26 cellular contexts compared by ENCODE assay signal in the genomic region with DNA sequence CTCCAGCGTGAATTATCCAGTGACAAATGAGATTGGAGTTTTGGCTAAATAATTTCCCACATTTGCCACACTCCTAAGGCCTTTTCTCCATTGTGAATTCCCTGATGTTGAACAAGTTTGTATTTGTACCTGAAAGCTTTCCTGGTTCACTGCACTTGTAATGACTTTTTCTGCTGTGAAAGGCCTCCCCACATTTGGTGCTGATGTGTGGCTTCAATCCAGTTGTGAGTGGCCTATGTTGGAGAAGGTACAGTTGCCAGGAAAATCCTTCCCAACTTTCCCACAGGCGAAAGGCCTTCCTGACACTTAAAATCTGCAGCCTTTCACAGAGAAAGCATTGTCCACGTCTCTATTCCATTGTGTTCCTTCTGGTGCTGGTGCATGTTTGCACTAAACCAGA. TPM values are rescaled to one million over a fixed set of nuclear protein-coding genes. Genes with fewer than 3 reads are reported as not detected.
"Had no signal": no experiment of that assay in that cellular context is flagged by ENCODE, and none has a peak within 500 bp of the region (broad histone marks: within the 10 kb centered on the region; RNA-seq: fewer than 3 reads in every experiment).

No MANE protein-coding gene starts in this region.

- DNase-seq: activated B cell treated with CpG ODN at 0.5 μM for 24 hours; activated CD4-positive, alpha-beta T cell treated with anti-CD3 and anti-CD28 coated beads for 1 hour; activated CD4-positive, alpha-beta T cell treated with anti-CD3 and anti-CD28 coated beads, Interleukin-2, amount 10 ng/mL, durations not matched to agents 24 days and 14 days; activated CD4-positive, alpha-beta T cell treated with anti-CD3 and anti-CD28 coated beads, Interleukin-2, amount 50 U/mL, for 48 hours; activated CD8-positive, alpha-beta memory T cell treated with anti-CD3 and anti-CD28 coated beads, Interleukin-2, amount 10 ng/mL, durations not matched to agents 7 days and 5 days; activated effector memory CD4-positive, alpha-beta T cell treated with Interleukin-2 at 50 U/mL for 16 hours; activated naive CD4-positive, alpha-beta T cell; activated T-cell treated with anti-CD3 and anti-CD28 coated beads, Interleukin-2, amount 50 U/mL, for 24 hours; aorta; central memory CD4-positive, alpha-beta T cell; MG63; MV-4-11; NCI-H1092 treated with DMSO at 0.1 percent for 48 hours; NCI-H1417 treated with DMSO at 0.1 percent for 48 hours; NCI-H1694; NCI-H2029; NCI-H510A treated with DMSO at 0.1 percent for 48 hours; T-cell; T-helper 2 cell; T1000 had no signal

- H3K9me3 ChIP-seq: MG63 had no signal

- H3K4me2 ChIP-seq: KMS-11 had no signal

- H3K27me3 ChIP-seq: MG63 had no signal

- H3K27ac ChIP-seq: KMS-11, SK-N-MC had no signal

- H3K4me1 Mint-ChIP-seq: activated B cell treated with CpG ODN at 0.5 μM for 24 hours; activated naive CD4-positive, alpha-beta T cell treated with anti-CD3 and anti-CD28 coated beads, Interleukin-2, amount 50 U/mL, for 24 hours; T-cell had no signal

- H3K36me3 Mint-ChIP-seq: activated naive CD4-positive, alpha-beta T cell treated with anti-CD3 and anti-CD28 coated beads, Interleukin-2, amount 50 U/mL, for 24 hours; T-cell had no signal

- H3K36me3 ChIP-seq: MG63 had no signal

- H3K4me3 ChIP-seq: MG63, SK-N-MC had no signal

- ATAC-seq: activated CD8-positive, alpha-beta memory T cell treated with anti-CD3 and anti-CD28 coated beads, Interleukin-2, amount 10 ng/mL, durations not matched to agents 7 days and 5 days; Right ventricle myocardium inferior; T-cell had no signal

- H3K9me3 Mint-ChIP-seq: activated B cell treated with CpG ODN at 0.5 μM for 24 hours; activated CD4-positive, alpha-beta T cell treated with anti-CD3 and anti-CD28 coated beads, Interleukin-2, amount 10 ng/mL, durations not matched to agents 24 days and 14 days; activated naive CD4-positive, alpha-beta T cell treated with anti-CD3 and anti-CD28 coated beads, Interleukin-2, amount 50 U/mL, for 24 hours; activated T-cell treated with anti-CD3 and anti-CD28 coated beads, Interleukin-2, amount 50 U/mL, for 24 hours; activated T-helper 1 cell treated with anti-CD3 and anti-CD28 coated beads, Interleukin-12 subunit alpha, Interleukin-12 subunit beta, Interleukin-2, Interleukin-4 antibody, amounts not matched to agents 30 ng/mL and 10 ng/mL and 1 ng/mL, durations not matched to agents 14 hours and 24 hours and 36 hours had no signal

- FAIRE-seq: TTC549 had no signal

- H3K4me3 Mint-ChIP-seq: activated B cell treated with CpG ODN at 0.5 μM for 24 hours; activated CD4-positive, alpha-beta T cell treated with anti-CD3 and anti-CD28 coated beads, Interleukin-2, amount 10 ng/mL, durations not matched to agents 24 days and 14 days; activated CD8-positive, alpha-beta memory T cell treated with anti-CD3 and anti-CD28 coated beads, Interleukin-2, amount 10 ng/mL, durations not matched to agents 7 days and 5 days; activated naive CD4-positive, alpha-beta T cell treated with anti-CD3 and anti-CD28 coated beads, Interleukin-2, amount 50 U/mL, for 24 hours; activated T-cell treated with anti-CD3 and anti-CD28 coated beads, Interleukin-2, amount 50 U/mL, for 24 hours; activated T-helper 1 cell treated with anti-CD3 and anti-CD28 coated beads, Interleukin-12 subunit alpha, Interleukin-12 subunit beta, Interleukin-2, Interleukin-4 antibody, amounts not matched to agents 30 ng/mL and 10 ng/mL and 1 ng/mL, durations not matched to agents 14 hours and 24 hours and 36 hours; T-cell had no signal

- H3K27me3 Mint-ChIP-seq: activated B cell treated with CpG ODN at 0.5 μM for 24 hours; activated CD4-positive, alpha-beta T cell treated with anti-CD3 and anti-CD28 coated beads, Interleukin-2, amount 10 ng/mL, durations not matched to agents 24 days and 14 days; activated naive CD4-positive, alpha-beta T cell treated with anti-CD3 and anti-CD28 coated beads, Interleukin-2, amount 50 U/mL, for 24 hours; activated T-cell treated with anti-CD3 and anti-CD28 coated beads, Interleukin-2, amount 50 U/mL, for 24 hours; T-cell had no signal

- H3K27ac Mint-ChIP-seq: activated B cell treated with CpG ODN at 0.5 μM for 24 hours; activated CD4-positive, alpha-beta T cell treated with anti-CD3 and anti-CD28 coated beads, Interleukin-2, amount 10 ng/mL, durations not matched to agents 24 days and 14 days; activated naive CD4-positive, alpha-beta T cell treated with anti-CD3 and anti-CD28 coated beads, Interleukin-2, amount 50 U/mL, for 24 hours; activated T-cell treated with anti-CD3 and anti-CD28 coated beads, Interleukin-2, amount 50 U/mL, for 24 hours; activated T-helper 1 cell treated with anti-CD3 and anti-CD28 coated beads, Interleukin-12 subunit alpha, Interleukin-12 subunit beta, Interleukin-2, Interleukin-4 antibody, amounts not matched to agents 30 ng/mL and 10 ng/mL and 1 ng/mL, durations not matched to agents 14 hours and 24 hours and 36 hours; T-cell had no signal

RNA-seq across cellular contexts. Expression of gene HPGD, which starts 17.3 kb away (rescaled TPM):
- total RNA-seq: activated B cell treated with CpG ODN at 0.5 μM for 24 hours had no signal
